ENCODE assay signal across 9 cellular contexts in genomic region chr2:69720404-69720803, GRCh38. TPM values are rescaled to one million over a fixed set of nuclear protein-coding genes. Genes with fewer than 3 reads are reported as not detected.
DNase-seq lines count a peak whose midpoint lies in the region; ATAC-seq and TF ChIP-seq lines count a peak whose summit lies in the region.
"Had no signal": no experiment of that assay in that cellular context is flagged by ENCODE, and none has a peak within 500 bp of the region (broad histone marks: within the 10 kb centered on the region; RNA-seq: fewer than 3 reads in every experiment).

No MANE protein-coding gene starts in this region.

- no peak for ATAC-seq in right lobe of liver
- ATAC-seq in activated CD4-positive, alpha-beta T cell treated with anti-CD3 and anti-CD28 coated beads for 36 hours: no peak
- ATAC-seq in upper lobe of left lung (ENCODE audit: low FRiP score in 2 of 2): no peak
- no peak for ATAC-seq in HG02840 (IDR thresholded peaks at IDR 0.05; ENCODE audit: low FRiP score, unreplicated experiment)

- DNase-seq in HuH-7 (ENCODE audit: low spot score) (peak; percentile 37), astrocyte of the cerebellum (ENCODE audit: low read depth) (no peak), right lobe of liver (no peak), upper lobe of left lung (no peak), ecto neural progenitor cell (ENCODE audit: low spot score) (no peak)
- no peak for DNase-seq in activated CD4-positive, alpha-beta T cell treated with anti-CD3 and anti-CD28 coated beads for 36 hours
- DNase-seq: KG1 had no signal

- H3K9me3 Mint-ChIP-seq in activated CD4-positive, alpha-beta T cell treated with anti-CD3 and anti-CD28 coated beads for 36 hours (ENCODE audit: low read depth): no peaks in the 10 kb centered on the region

- no peak overlapping the region for H3K27ac ChIP-seq in C4-2B
- H3K27ac ChIP-seq in right lobe of liver: no peak overlapping the region
- H3K27ac ChIP-seq in upper lobe of left lung: no peak overlapping the region

- in situ Hi-C loops in astrocyte of the cerebellum (cut with HindIII; ENCODE audit: low sequenced_read_pairs): no loop called here

- no peak overlapping the region for H3K4me3 Mint-ChIP-seq in activated CD4-positive, alpha-beta T cell treated with anti-CD3 and anti-CD28 coated beads for 36 hours

- no peak for TF ChIP-seq POLR2A in right lobe of liver (IDR thresholded peaks at IDR 0.05)
- TF ChIP-seq POLR2A in upper lobe of left lung (IDR thresholded peaks at IDR 0.05): no peak

- 71% methylated on average over 1 of the region's 1 CpG for WGBS in right lobe of liver (ENCODE audit: insufficient coverage, low coverage, low lambda C conversion rate, missing lambda C conversion rate)
- 64 to 67% methylated on average over 1 of the region's 1 CpG for WGBS in upper lobe of left lung, 2 donors

- no peaks in the 10 kb centered on the region for H3K27me3 Mint-ChIP-seq in activated CD4-positive, alpha-beta T cell treated with anti-CD3 and anti-CD28 coated beads for 36 hours

- H3K36me3 ChIP-seq in right lobe of liver: no peaks in the 10 kb centered on the region
- no peaks in the 10 kb centered on the region for H3K36me3 ChIP-seq in upper lobe of left lung

- H3K4me1 Mint-ChIP-seq in activated CD4-positive, alpha-beta T cell treated with anti-CD3 and anti-CD28 coated beads for 36 hours: peaks cover 14% of the 10 kb centered on the region

- no peaks in the 10 kb centered on the region for H3K27me3 ChIP-seq in right lobe of liver
- H3K27me3 ChIP-seq in upper lobe of left lung: no peaks in the 10 kb centered on the region

- H3K4me1 ChIP-seq in right lobe of liver: no peaks in the 10 kb centered on the region
- peaks cover 0 to 2% (median 0%) of the 10 kb centered on the region in 4 donors for H3K4me1 ChIP-seq in upper lobe of left lung

- H3K9me3 ChIP-seq in right lobe of liver (no peaks in the 10 kb centered on the region), upper lobe of left lung (no peaks in the 10 kb centered on the region)

- CTCF ChIA-PET in activated CD4-positive, alpha-beta T cell treated with anti-CD3 and anti-CD28 coated beads for 36 hours (lab: Charles Lee): interaction anchor here (0.6 to 3.7 kb wide), 6 partner anchors 11 to 155 kb away, joined by 3 to 19 read pairs (median 4); no protein-coding TSS in a partner anchor

- TF ChIP-seq CTCF in C4-2B (conservative IDR thresholded peaks at IDR 0.05): peak; percentile 35
- peak; percentile 62 for TF ChIP-seq CTCF in astrocyte of the cerebellum (IDR thresholded peaks at IDR 0.05; ENCODE audit: low read depth, low read length, missing control alignments)
- TF ChIP-seq CTCF in right lobe of liver (IDR thresholded peaks at IDR 0.05): peak in 3 of 4 donors; percentile 11 to 18 (median 17)
- TF ChIP-seq CTCF in upper lobe of left lung (IDR thresholded peaks at IDR 0.05): peak in 1 of 6 experiments; percentile 16

- H3K27ac Mint-ChIP-seq in activated CD4-positive, alpha-beta T cell treated with anti-CD3 and anti-CD28 coated beads for 36 hours: no peak overlapping the region

- no peak for TF ChIP-seq EP300 in upper lobe of left lung (IDR thresholded peaks at IDR 0.05)

- intact Hi-C loops in right lobe of liver (cut with DNase I): loop anchor here in 1 of 2 donors (5.0 kb wide), 1 partner anchor 97 kb away; no protein-coding TSS in a partner anchor
- intact Hi-C loops in activated CD4-positive, alpha-beta T cell treated with anti-CD3 and anti-CD28 coated beads for 36 hours (cut with DNase I, micrococcal nuclease): loop anchor here (5.0 to 10.0 kb wide), 2 partner anchors 192 to 354 kb away; no protein-coding TSS in a partner anchor

- POLR2A ChIA-PET in activated CD4-positive, alpha-beta T cell treated with anti-CD3 and anti-CD28 coated beads for 36 hours (lab: Charles Lee): no interaction called here

- H3K4me3 ChIP-seq in astrocyte of the cerebellum (ENCODE audit: low read depth, low read length) (no peak overlapping the region), right lobe of liver (no peak overlapping the region), upper lobe of left lung (no peak overlapping the region)

- no peaks in the 10 kb centered on the region for H3K36me3 Mint-ChIP-seq in activated CD4-positive, alpha-beta T cell treated with anti-CD3 and anti-CD28 coated beads for 36 hours (ENCODE audit: low read depth)

RNA-seq across cellular contexts. Expression of gene ANXA4, which starts 21.5 kb away (rescaled TPM):
- total RNA-seq in right lobe of liver (100 to 1,000 TPM in 3 of 6 experiments, 10 to 100 TPM in 3; 53.5 to 173 (median 92.1) TPM), upper lobe of left lung (100 to 1,000 TPM in 5 of 6 donors, 10 to 100 TPM in 1; 84.0 to 214 (median 161) TPM)
- 10 to 100 TPM; 24.8 to 30.7 TPM for total RNA-seq in activated CD4-positive, alpha-beta T cell treated with anti-CD3 and anti-CD28 coated beads for 36 hours
